Comparison of ENCODE assay signal across 17 cellular contexts in genomic region chr1:114088392-114089299, GRCh38.
A peak's percentile ranks its signal among the peaks of the same experiment; 100 is the strongest.
DNase-seq lines count a peak whose midpoint lies in the region; ATAC-seq and TF ChIP-seq lines count a peak whose summit lies in the region.
"Had no signal": no experiment of that assay in that cellular context is flagged by ENCODE, and none has a peak within 500 bp of the region (broad histone marks: within the 10 kb centered on the region; RNA-seq: fewer than 3 reads in every experiment).

No MANE protein-coding gene starts in this region.

- CTCF ChIA-PET in naive thymus-derived CD4-positive, alpha-beta T cell (lab: Charles Lee), result no interaction called here

- no peaks in the 10 kb centered on the region for H3K36me3 Mint-ChIP-seq in naive thymus-derived CD4-positive, alpha-beta T cell
- H3K36me3 Mint-ChIP-seq: naive thymus-derived CD8-positive, alpha-beta T cell had no signal

- peak; percentile 80 for ATAC-seq in naive thymus-derived CD4-positive, alpha-beta T cell
- ATAC-seq: naive thymus-derived CD8-positive, alpha-beta T cell had no signal

- DNase-seq in HAP-1 (ENCODE audit: low spot score in 2 of 2) (peak; percentile 6 to 33), NB4 (ENCODE audit: low read depth) (peak; percentile 96), UCSD-AML1 (lab: John Stamatoyannopoulos, UW; ENCODE audit: unreplicated experiment) (peak; percentile 38), SHP77 treated with DMSO at 0.1 percent for 48 hours (lab: John Stamatoyannopoulos, UW) (no peak), NCI-H1417 (lab: John Stamatoyannopoulos, UW) (no peak), H4 (ENCODE audit: low spot score) (no peak)
- no peak for DNase-seq in naive thymus-derived CD4-positive, alpha-beta T cell
- no peak for DNase-seq in activated CD4-positive, alpha-beta T cell treated with anti-CD3 and anti-CD28 coated beads, Interleukin-2, amount 50 U/mL, for 4 hours
- DNase-seq: activated CD4-positive, alpha-beta T cell treated with anti-CD3 and anti-CD28 coated beads, Interleukin-2, amount 50 U/mL, for 1 hour; activated naive CD4-positive, alpha-beta T cell treated with Interleukin-2 at 50 U/mL for 16 hours; head of caudate nucleus; HFFc6; naive thymus-derived CD8-positive, alpha-beta T cell; NCI-H446; stimulated activated CD4-positive, alpha-beta T cell treated with anti-CD3 and anti-CD28 coated beads, Interleukin-4, amount 100 ng/mL, for 1 hour; uterus had no signal

- in situ Hi-C loops in HAP-1 (cut with MboI; ENCODE audit: low sequenced_read_pairs), result no loop called here

- peak overlapping the region in 1 of 9 donors; percentile 11 for H3K27ac Mint-ChIP-seq in naive thymus-derived CD4-positive, alpha-beta T cell
- H3K27ac Mint-ChIP-seq: HFFc6; naive thymus-derived CD8-positive, alpha-beta T cell had no signal

- 0 out of 2 replicates have a peak, but pooled peaks cover 4% of the 10 kb centered on the region for H3K4me1 ChIP-seq in HAP-1
- no peaks in the 10 kb centered on the region for H3K4me1 ChIP-seq in naive thymus-derived CD4-positive, alpha-beta T cell (ENCODE audit: control insufficient read depth in 2 of 2, insufficient read depth in 2 of 2, low read length in 2 of 2)
- H3K4me1 ChIP-seq: uterus had no signal

- intact Hi-C loops in naive thymus-derived CD4-positive, alpha-beta T cell (cut with micrococcal nuclease), result no loop called here

- no peaks in the 10 kb centered on the region for H3K36me3 ChIP-seq in HAP-1 (replicated peaks)
- no peaks in the 10 kb centered on the region for H3K36me3 ChIP-seq in naive thymus-derived CD4-positive, alpha-beta T cell (ENCODE audit: control insufficient read depth in 2 of 3, insufficient read depth in 3 of 3, low read length in 3 of 3)
- H3K36me3 ChIP-seq: uterus had no signal

- no peak overlapping the region for H3K4me3 Mint-ChIP-seq in naive thymus-derived CD4-positive, alpha-beta T cell
- H3K4me3 Mint-ChIP-seq: HFFc6; naive thymus-derived CD8-positive, alpha-beta T cell had no signal

- H3K27ac ChIP-seq in naive thymus-derived CD4-positive, alpha-beta T cell (ENCODE audit: low read depth, low read length), result no peak overlapping the region
- H3K27ac ChIP-seq: skin epidermis, uterus had no signal

- no peaks in the 10 kb centered on the region for H3K9me3 Mint-ChIP-seq in naive thymus-derived CD4-positive, alpha-beta T cell
- H3K9me3 Mint-ChIP-seq: HFFc6; naive thymus-derived CD8-positive, alpha-beta T cell had no signal

- POLR2A ChIA-PET in naive thymus-derived CD4-positive, alpha-beta T cell (lab: Charles Lee), result no interaction called here

- TF ChIP-seq CTCF in NB4 (IDR thresholded peaks at IDR 0.05; ENCODE audit: low read depth, low read length), result no peak

- H3K27me3 Mint-ChIP-seq in naive thymus-derived CD4-positive, alpha-beta T cell, result peaks cover 0 to 10% (median 4%) of the 10 kb centered on the region in 5 donors

- no peaks in the 10 kb centered on the region for H3K9me3 ChIP-seq in HAP-1
- H3K9me3 ChIP-seq in naive thymus-derived CD4-positive, alpha-beta T cell (ENCODE audit: control insufficient read depth in 2 of 3, low read length in 3 of 3), result no peaks in the 10 kb centered on the region
- H3K9me3 ChIP-seq: uterus had no signal

- H3K27me3 ChIP-seq in HAP-1 (ENCODE audit: low read depth), result 0 out of 2 replicates have a peak, but pooled peaks cover 2% of the 10 kb centered on the region
- no peaks in the 10 kb centered on the region for H3K27me3 ChIP-seq in naive thymus-derived CD4-positive, alpha-beta T cell (ENCODE audit: control insufficient read depth in 2 of 2, insufficient read depth in 2 of 2, low read length in 2 of 2)
- H3K27me3 ChIP-seq: uterus had no signal

- no peak overlapping the region for H3K4me3 ChIP-seq in HAP-1
- H3K4me3 ChIP-seq in NB4 (ENCODE audit: low read depth, low read length), result peak overlapping the region; percentile 18
- no peak overlapping the region for H3K4me3 ChIP-seq in naive thymus-derived CD4-positive, alpha-beta T cell (ENCODE audit: low read length)
- H3K4me3 ChIP-seq: skin epidermis, uterus had no signal

- TF ChIP-seq POLR2A in NB4 (IDR thresholded peaks at IDR 0.05; ENCODE audit: extremely low read depth, insufficient read length), result no peak

- H3K4me1 Mint-ChIP-seq in naive thymus-derived CD4-positive, alpha-beta T cell, result peaks cover 0 to 11% (median 7%) of the 10 kb centered on the region in 7 donors

Comparison
In these comparisons a context has a peak if more than half of its experiments do, and no peak if none do; other contexts are left out.
1. DNase-seq: peak in HAP-1 (2 of 2), NB4 (single experiment) and UCSD-AML1 (single experiment); none in naive thymus-derived CD4-positive, alpha-beta T cell (0 of 9), SHP77 treated with DMSO at 0.1 percent for 48 hours (single experiment), activated CD4-positive, alpha-beta T cell treated with anti-CD3 and anti-CD28 coated beads, Interleukin-2, amount 50 U/mL, for 4 hours (0 of 2), NCI-H1417 (0 of 3) and H4 (single experiment).